In genomic region chr13:74975122-74975521, GRCh38 we compare ENCODE assay signal across 35 cellular contexts.
"Had no signal": no experiment of that assay in that cellular context is flagged by ENCODE, and none has a peak within 500 bp of the region (broad histone marks: within the 10 kb centered on the region; RNA-seq: fewer than 3 reads in every experiment).

No MANE protein-coding gene starts in this region.

- H3K4me1 Mint-ChIP-seq: activated B cell treated with CpG ODN at 0.5 μM for 24 hours; activated CD4-positive, alpha-beta T cell treated with anti-CD3 and anti-CD28 coated beads, Interleukin-2, amount 10 ng/mL, durations not matched to agents 24 days and 14 days; activated naive CD8-positive, alpha-beta T cell treated with anti-CD3 and anti-CD28 coated beads for 36 hours; activated T-helper 17 cell treated with anti-CD3 and anti-CD28 coated beads, Interleukin-2, amount 50 U/mL, for 72 hours had no signal

- H3K4me3 Mint-ChIP-seq: activated B cell treated with CpG ODN at 0.5 μM for 24 hours; activated CD4-positive, alpha-beta memory T cell treated with anti-CD3 and anti-CD28 coated beads for 36 hours; activated CD4-positive, alpha-beta T cell treated with anti-CD3 and anti-CD28 coated beads, Interleukin-2, amount 10 ng/mL, durations not matched to agents 24 days and 14 days; activated CD8-positive, alpha-beta T cell treated with anti-CD3 and anti-CD28 coated beads for 36 hours; activated naive CD4-positive, alpha-beta T cell treated with anti-CD3 and anti-CD28 coated beads for 36 hours; activated naive CD8-positive, alpha-beta T cell treated with anti-CD3 and anti-CD28 coated beads for 36 hours; activated T-cell treated with anti-CD3 and anti-CD28 coated beads, Interleukin-2, amount 50 U/mL, for 4 hours; activated T-cell treated with anti-CD3 and anti-CD28 coated beads, Interleukin-2, amount 50 U/mL, for 72 hours; activated T-helper 1 cell treated with anti-CD3 and anti-CD28 coated beads, Interleukin-12 subunit alpha, Interleukin-12 subunit beta, Interleukin-2, Interleukin-4 antibody, amounts not matched to agents 30 ng/mL and 10 ng/mL and 1 ng/mL, durations not matched to agents 14 hours and 24 hours and 36 hours; activated T-helper 17 cell treated with anti-CD3 and anti-CD28 coated beads, Interleukin-2, amount 50 U/mL, for 72 hours; T-helper 1 cell treated with Interleukin-12 subunit alpha and Interleukin-12 subunit beta and Interleukin-4 antibody, amounts not matched to agents 30 μg/mL and 1 μg/mL, for 36 hours; T-helper 2 cell treated with Interferon-gamma antibody and Interleukin-4, amounts not matched to agents 5 μg/mL and 100 μg/mL, for 36 hours had no signal

- H3K9me3 ChIP-seq: adrenal gland, body of pancreas, breast epithelium had no signal

- H3K9me3 Mint-ChIP-seq: activated B cell treated with CpG ODN at 0.5 μM for 24 hours; activated CD4-positive, alpha-beta memory T cell treated with anti-CD3 and anti-CD28 coated beads for 36 hours; activated CD4-positive, alpha-beta T cell treated with anti-CD3 and anti-CD28 coated beads, Interleukin-2, amount 10 ng/mL, durations not matched to agents 24 days and 14 days; activated CD8-positive, alpha-beta T cell treated with anti-CD3 and anti-CD28 coated beads for 36 hours; activated naive CD4-positive, alpha-beta T cell treated with anti-CD3 and anti-CD28 coated beads for 36 hours; activated naive CD4-positive, alpha-beta T cell treated with anti-CD3 and anti-CD28 coated beads, Interleukin-2, amount 50 U/mL, for 72 hours; activated naive CD8-positive, alpha-beta T cell treated with anti-CD3 and anti-CD28 coated beads for 36 hours; activated T-cell treated with anti-CD3 and anti-CD28 coated beads, Interleukin-2, amount 50 U/mL, for 4 hours; activated T-cell treated with anti-CD3 and anti-CD28 coated beads, Interleukin-2, amount 50 U/mL, for 72 hours; activated T-helper 1 cell treated with anti-CD3 and anti-CD28 coated beads, Interleukin-12 subunit alpha, Interleukin-12 subunit beta, Interleukin-2, Interleukin-4 antibody, amounts not matched to agents 30 ng/mL and 10 ng/mL and 1 ng/mL, durations not matched to agents 14 hours and 24 hours and 36 hours; activated T-helper 17 cell treated with anti-CD3 and anti-CD28 coated beads, Interleukin-2, amount 50 U/mL, for 72 hours; T-helper 1 cell treated with Interleukin-12 subunit alpha and Interleukin-12 subunit beta and Interleukin-4 antibody, amounts not matched to agents 30 μg/mL and 1 μg/mL, for 36 hours; T-helper 2 cell treated with Interferon-gamma antibody and Interleukin-4, amounts not matched to agents 5 μg/mL and 100 μg/mL, for 36 hours had no signal

- H3K4me1 ChIP-seq: adrenal gland, body of pancreas, breast epithelium had no signal

- H3K36me3 Mint-ChIP-seq: activated CD4-positive, alpha-beta memory T cell treated with anti-CD3 and anti-CD28 coated beads for 36 hours; activated naive CD4-positive, alpha-beta T cell treated with anti-CD3 and anti-CD28 coated beads, Interleukin-2, amount 50 U/mL, for 72 hours; activated naive CD8-positive, alpha-beta T cell treated with anti-CD3 and anti-CD28 coated beads for 36 hours had no signal

- H3K4me3 ChIP-seq: adrenal gland, body of pancreas, breast epithelium had no signal

- H3K27ac Mint-ChIP-seq: activated B cell treated with CpG ODN at 0.5 μM for 24 hours; activated CD4-positive, alpha-beta memory T cell treated with anti-CD3 and anti-CD28 coated beads for 36 hours; activated CD4-positive, alpha-beta T cell treated with anti-CD3 and anti-CD28 coated beads, Interleukin-2, amount 10 ng/mL, durations not matched to agents 24 days and 14 days; activated CD8-positive, alpha-beta T cell treated with anti-CD3 and anti-CD28 coated beads for 36 hours; activated naive CD4-positive, alpha-beta T cell treated with anti-CD3 and anti-CD28 coated beads for 36 hours; activated naive CD4-positive, alpha-beta T cell treated with anti-CD3 and anti-CD28 coated beads, Interleukin-2, amount 50 U/mL, for 72 hours; activated naive CD8-positive, alpha-beta T cell treated with anti-CD3 and anti-CD28 coated beads for 36 hours; activated T-cell treated with anti-CD3 and anti-CD28 coated beads, Interleukin-2, amount 50 U/mL, for 72 hours; activated T-helper 1 cell treated with anti-CD3 and anti-CD28 coated beads, Interleukin-12 subunit alpha, Interleukin-12 subunit beta, Interleukin-2, Interleukin-4 antibody, amounts not matched to agents 30 ng/mL and 10 ng/mL and 1 ng/mL, durations not matched to agents 14 hours and 24 hours and 36 hours; activated T-helper 17 cell treated with anti-CD3 and anti-CD28 coated beads, Interleukin-2, amount 50 U/mL, for 72 hours; T-helper 1 cell treated with Interleukin-12 subunit alpha and Interleukin-12 subunit beta and Interleukin-4 antibody, amounts not matched to agents 30 μg/mL and 1 μg/mL, for 36 hours; T-helper 2 cell treated with Interferon-gamma antibody and Interleukin-4, amounts not matched to agents 5 μg/mL and 100 μg/mL, for 36 hours had no signal

- H3K27ac ChIP-seq: adrenal gland, body of pancreas, brain microvascular endothelial cell, breast epithelium, VCaP had no signal

- H3K27me3 ChIP-seq: adrenal gland, body of pancreas, brain microvascular endothelial cell, breast epithelium had no signal

- H3K27me3 Mint-ChIP-seq: activated B cell treated with CpG ODN at 0.5 μM for 24 hours; activated CD4-positive, alpha-beta T cell treated with anti-CD3 and anti-CD28 coated beads, Interleukin-2, amount 10 ng/mL, durations not matched to agents 24 days and 14 days had no signal

- H3K36me3 ChIP-seq: adrenal gland, brain microvascular endothelial cell, breast epithelium had no signal

- DNase-seq: activated B cell treated with CpG ODN at 0.5 μM for 24 hours; activated CD4-positive, alpha-beta memory T cell treated with anti-CD3 and anti-CD28 coated beads for 36 hours; activated CD4-positive, alpha-beta T cell treated with anti-CD3 and anti-CD28 coated beads for 4 hours; activated CD4-positive, alpha-beta T cell treated with anti-CD3 and anti-CD28 coated beads, Interleukin-2, amount 10 ng/mL, durations not matched to agents 24 days and 14 days; activated CD4-positive, alpha-beta T cell treated with anti-CD3 and anti-CD28 coated beads, Interleukin-2, amount 50 U/mL, for 1 hour; activated CD4-positive, alpha-beta T cell treated with anti-CD3 and anti-CD28 coated beads, Interleukin-2, amount 50 U/mL, for 4 hours; activated CD4-positive, CD25-positive, alpha-beta regulatory T cell treated with anti-CD3 and anti-CD28 coated beads, Interleukin-2, amount 50 U/mL, for 72 hours; activated CD8-positive, alpha-beta memory T cell treated with anti-CD3 and anti-CD28 coated beads, Interleukin-2, amount 50 U/mL, for 4 hours; activated CD8-positive, alpha-beta T cell treated with anti-CD3 and anti-CD28 coated beads for 36 hours; activated effector memory CD4-positive, alpha-beta T cell treated with anti-CD3 and anti-CD28 coated beads, Interleukin-2, amount 50 U/mL, for 16 hours; activated gamma-delta T cell treated with Interleukin-2 at 50 U/mL for 16 hours; activated naive CD4-positive, alpha-beta T cell; activated naive CD4-positive, alpha-beta T cell treated with anti-CD3 and anti-CD28 coated beads for 36 hours; activated naive CD4-positive, alpha-beta T cell treated with anti-CD3 and anti-CD28 coated beads, Interleukin-2, amount 50 U/mL, for 16 hours; activated naive CD8-positive, alpha-beta T cell treated with anti-CD3 and anti-CD28 coated beads for 36 hours; activated T-cell treated with anti-CD3 and anti-CD28 coated beads for 4 hours; activated T-cell treated with anti-CD3 and anti-CD28 coated beads, Interleukin-2, amount 50 U/mL, for 1 hour; activated T-cell treated with anti-CD3 and anti-CD28 coated beads, Interleukin-2, amount 50 U/mL, for 4 hours; activated T-cell treated with anti-CD3 and anti-CD28 coated beads, Interleukin-2, amount 50 U/mL, for 72 hours; adrenal gland; amniotic stem cell; aorta; body of pancreas; brain microvascular endothelial cell; central memory CD4-positive, alpha-beta T cell; T-helper 1 cell; T-helper 2 cell; T-helper 9 cell had no signal

- ATAC-seq: activated CD8-positive, alpha-beta T cell treated with anti-CD3 and anti-CD28 coated beads for 36 hours; activated naive CD4-positive, alpha-beta T cell treated with anti-CD3 and anti-CD28 coated beads, Interleukin-2, amount 50 U/mL, for 72 hours; activated T-cell treated with anti-CD3 and anti-CD28 coated beads, Interleukin-2, amount 50 U/mL, for 4 hours; activated T-cell treated with anti-CD3 and anti-CD28 coated beads, Interleukin-2, amount 50 U/mL, for 72 hours; activated T-helper 17 cell treated with anti-CD3 and anti-CD28 coated beads, Interleukin-2, amount 50 U/mL, for 72 hours; body of pancreas had no signal
